ENCODE assay signal across 1 cellular context in genomic region chr5:72954389-72954788, GRCh38.
TF ChIP-seq lines count a peak whose summit lies in the region.

No MANE protein-coding gene starts in this region.

TF ChIP-seq in GM23338, 12 proteins besides CTCF, POLR2A, EP300 and RAD21 (continued from another document):
- TF ChIP-seq ZNF462 (CRISPR knock-in tag; IDR thresholded peaks at IDR 0.05) (no peak), JUNB (IDR thresholded peaks at IDR 0.05; ENCODE audit: unreplicated experiment) (no peak), ZNF331 (CRISPR knock-in tag; IDR thresholded peaks at IDR 0.05; ENCODE audit: low read depth) (no peak), POLR2AphosphoS5 (IDR thresholded peaks at IDR 0.05; ENCODE audit: low read depth) (no peak), EZH2 (IDR thresholded peaks at IDR 0.05; ENCODE audit: low read depth, unreplicated experiment) (no peak), ETS1 (IDR thresholded peaks at IDR 0.05) (no peak), STAT1 (IDR thresholded peaks at IDR 0.05; ENCODE audit: unreplicated experiment) (no peak)
